22 cellular contexts compared by ENCODE assay signal in the genomic region with DNA sequence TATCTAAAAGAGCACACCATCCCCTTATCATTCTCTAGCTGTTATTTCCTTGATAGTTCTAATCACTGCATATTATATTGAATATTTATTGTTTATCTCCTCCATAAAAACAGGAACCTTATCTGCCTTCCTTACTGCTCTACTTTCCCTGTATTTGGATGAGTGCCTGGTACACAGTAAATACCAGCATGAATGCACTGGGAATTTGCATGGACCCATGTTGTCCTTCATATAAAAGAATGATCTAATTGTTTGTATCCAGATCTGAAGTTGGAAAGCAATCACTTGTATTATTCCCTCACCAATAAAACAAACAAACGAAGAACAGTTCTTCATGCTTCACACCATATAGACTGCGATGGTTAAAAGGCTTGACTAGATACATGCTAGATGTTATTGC. TPM values are rescaled to one million over a fixed set of nuclear protein-coding genes. Genes with fewer than 3 reads are reported as not detected.
DNase-seq lines count a peak whose midpoint lies in the region; ATAC-seq and TF ChIP-seq lines count a peak whose summit lies in the region.
"Had no signal": no experiment of that assay in that cellular context is flagged by ENCODE, and none has a peak within 500 bp of the region (broad histone marks: within the 10 kb centered on the region; RNA-seq: fewer than 3 reads in every experiment).

No MANE protein-coding gene starts in this region.

- DNase-seq in Ammon's horn (ENCODE audit: low spot score): peak; percentile 37
- no peak for DNase-seq in Karpas-422
- DNase-seq in cerebellar cortex (ENCODE audit: low spot score): peak; percentile 60
- peak; percentile 21 for DNase-seq in osteoblast (ENCODE audit: insufficient read length, low spot score, missing footprints)
- no peak for DNase-seq in NCI-H2081 (lab: John Stamatoyannopoulos, UW)
- DNase-seq in NCI-H524 (lab: John Stamatoyannopoulos, UW): no peak
- DNase-seq: AML-193; CD4-positive, alpha-beta memory T cell; DMS79 treated with DMSO at 0.1 percent for 48 hours; NCI-H1092; NCI-H1417 treated with DMSO at 0.1 percent for 48 hours; NCI-H187; NCI-H748 treated with DMSO at 0.1 percent for 48 hours; PC-9; SJCRH30 had no signal

- no peak for ATAC-seq in GM18861 (IDR thresholded peaks at IDR 0.05; ENCODE audit: unreplicated experiment)
- ATAC-seq in stimulated activated memory B cell treated with anti-CD40 and anti-IgM and Interleukin-4, amounts not matched to agents 10 μg/mL and 1 μg/mL and 100 μg/mL, for 72 hours: no peak
- ATAC-seq: Right ventricle myocardium inferior, SK-N-SH treated with all-trans-retinoic acid at 6 μM for 48 hours had no signal

- H3K79me2 ChIP-seq in Karpas-422 (ENCODE audit: low read length) (no peaks in the 10 kb centered on the region), osteoblast (ENCODE audit: insufficient read depth, low read length) (no peaks in the 10 kb centered on the region)

- no peaks in the 10 kb centered on the region for H3K4me1 Mint-ChIP-seq in stimulated activated memory B cell treated with anti-CD40 and anti-IgM and Interleukin-4, amounts not matched to agents 10 μg/mL and 1 μg/mL and 100 μg/mL, for 72 hours
- H3K4me1 Mint-ChIP-seq: IgD-negative memory B cell had no signal

- H3K4me3 ChIP-seq in Karpas-422 (ENCODE audit: low read length) (no peak overlapping the region), osteoblast (ENCODE audit: insufficient read depth, low read length) (no peak overlapping the region)
- H3K4me3 ChIP-seq: PC-9, SJCRH30 had no signal

- H3K9me3 Mint-ChIP-seq in stimulated activated memory B cell treated with anti-CD40 and anti-IgM and Interleukin-4, amounts not matched to agents 10 μg/mL and 1 μg/mL and 100 μg/mL, for 72 hours: no peaks in the 10 kb centered on the region
- H3K9me3 Mint-ChIP-seq: CD4-positive, alpha-beta memory T cell; IgD-negative memory B cell had no signal

- H3K36me3 Mint-ChIP-seq in stimulated activated memory B cell treated with anti-CD40 and anti-IgM and Interleukin-4, amounts not matched to agents 10 μg/mL and 1 μg/mL and 100 μg/mL, for 72 hours: peaks cover 6% of the 10 kb centered on the region

- no peak overlapping the region for H3K4me2 ChIP-seq in Karpas-422 (ENCODE audit: low read depth, low read length, poor library complexity, severe bottlenecking)
- H3K4me2 ChIP-seq in osteoblast (ENCODE audit: insufficient read depth, low read length): no peak overlapping the region
- H3K4me2 ChIP-seq: KMS-11, PC-9 had no signal

- H3K27ac Mint-ChIP-seq in stimulated activated memory B cell treated with anti-CD40 and anti-IgM and Interleukin-4, amounts not matched to agents 10 μg/mL and 1 μg/mL and 100 μg/mL, for 72 hours: no peak overlapping the region
- H3K27ac Mint-ChIP-seq: CD4-positive, alpha-beta memory T cell; IgD-negative memory B cell had no signal

- no peak overlapping the region for H3K4me3 Mint-ChIP-seq in stimulated activated memory B cell treated with anti-CD40 and anti-IgM and Interleukin-4, amounts not matched to agents 10 μg/mL and 1 μg/mL and 100 μg/mL, for 72 hours
- H3K4me3 Mint-ChIP-seq: CD4-positive, alpha-beta memory T cell; IgD-negative memory B cell had no signal

- H3K4me1 ChIP-seq in Karpas-422 (ENCODE audit: low read length) (peaks cover 3% of the 10 kb centered on the region; the same call in 1 of the 2 replicates), osteoblast (ENCODE audit: insufficient read depth, low read length) (no peaks in the 10 kb centered on the region)
- H3K4me1 ChIP-seq: SJCRH30 had no signal

- no peaks in the 10 kb centered on the region for H3K9me3 ChIP-seq in Karpas-422 (ENCODE audit: low read length)
- no peaks in the 10 kb centered on the region for H3K9me3 ChIP-seq in osteoblast (ENCODE audit: low read depth, low read length)
- H3K9me3 ChIP-seq: SJCRH30 had no signal

- H3K9me2 ChIP-seq in Karpas-422 (replicated peaks; ENCODE audit: insufficient read depth, low read length): no peaks in the 10 kb centered on the region

- no peaks in the 10 kb centered on the region for H3K27me3 ChIP-seq in Karpas-422 (ENCODE audit: low read length)
- no peaks in the 10 kb centered on the region for H3K27me3 ChIP-seq in osteoblast (ENCODE audit: insufficient read depth, low read length)
- H3K27me3 ChIP-seq: SJCRH30 had no signal

- H2AFZ ChIP-seq in Karpas-422 (ENCODE audit: low read length): no peak overlapping the region
- H2AFZ ChIP-seq in osteoblast (ENCODE audit: low read length): no peak overlapping the region
- H2AFZ ChIP-seq: PC-9 had no signal

- no peak overlapping the region for H3K9ac ChIP-seq in Karpas-422 (ENCODE audit: low read length)
- H3K9ac ChIP-seq: KMS-11 had no signal

- no peaks in the 10 kb centered on the region for H3K27me3 Mint-ChIP-seq in stimulated activated memory B cell treated with anti-CD40 and anti-IgM and Interleukin-4, amounts not matched to agents 10 μg/mL and 1 μg/mL and 100 μg/mL, for 72 hours
- H3K27me3 Mint-ChIP-seq: CD4-positive, alpha-beta memory T cell; IgD-negative memory B cell had no signal

- H4K20me1 ChIP-seq in Karpas-422 (ENCODE audit: insufficient read depth, low read depth, low read length) (no peaks in the 10 kb centered on the region), osteoblast (ENCODE audit: insufficient read depth, low read length) (no peaks in the 10 kb centered on the region)

- TF ChIP-seq CTCF in osteoblast (IDR thresholded peaks at IDR 0.05; ENCODE audit: extremely low read depth, low read depth, low read length): no peak

- H3K36me3 ChIP-seq in Karpas-422 (ENCODE audit: insufficient read depth, low read length): no peaks in the 10 kb centered on the region
- H3K36me3 ChIP-seq in osteoblast (ENCODE audit: insufficient read depth, low read length): no peaks in the 10 kb centered on the region
- H3K36me3 ChIP-seq: SJCRH30 had no signal

- H3K27ac ChIP-seq in Karpas-422 (ENCODE audit: low read length): peak overlapping the region; percentile 31; the same call in 1 of the 2 replicates
- H3K27ac ChIP-seq in osteoblast (ENCODE audit: low read depth, low read length): no peak overlapping the region
- H3K27ac ChIP-seq: HL-60, KMS-11, PC-9, SJCRH30 had no signal

RNA-seq across cellular contexts. Expression of a gene that starts 15.3 kb away (rescaled TPM):
- 218 and 289 TPM in 2 replicates for total RNA-seq in Karpas-422 (2014; rRNA removed; shearing (Covaris generic); ENCODE audit: low replicate concordance)
- 144 and 153 TPM in 2 replicates for total RNA-seq in osteoblast

Comparison
In these comparisons a context has a peak if more than half of its experiments do, and no peak if none do; other contexts are left out.
1. DNase-seq: peak in Ammon's horn (single experiment), cerebellar cortex (single experiment) and osteoblast (single experiment); none in Karpas-422 (single experiment), NCI-H2081 (0 of 2) and NCI-H524 (0 of 2).